In genomic region chrX:456146-456545, GRCh38 we compare ENCODE assay signal across 29 cellular contexts.
DNase-seq lines count a peak whose midpoint lies in the region; TF ChIP-seq lines count a peak whose summit lies in the region.
"Had no signal": no experiment of that assay in that cellular context is flagged by ENCODE, and none has a peak within 500 bp of the region (broad histone marks: within the 10 kb centered on the region; RNA-seq: fewer than 3 reads in every experiment).

No MANE protein-coding gene starts in this region.

- DNase-seq in HEK293T (ENCODE audit: extremely low spot score) (no peak), H7 (no peak)
- DNase-seq in activated CD4-positive, alpha-beta T cell treated with anti-CD3 and anti-CD28 coated beads for 4 hours, result no peak
- DNase-seq: 8988T; ACHN; AML-193; BE2C; C1 segment of cervical spinal cord; Caco-2; Calu3; CD4-positive, alpha-beta memory T cell; CD4-positive, alpha-beta T cell; CD4-positive, CD25-positive, alpha-beta regulatory T cell; CD8-positive, alpha-beta memory T cell; CD8-positive, alpha-beta T cell; COR-L47; DMS 273 treated with DMSO at 0.1 percent for 48 hours; DMS153; DMS53; DMS79; DMS79 treated with DMSO at 0.1 percent for 48 hours; DND-41; EL had no signal

- no peak for TF ChIP-seq CTCF in HEK293 (tag by site-specific recombination; IDR thresholded peaks at IDR 0.05)

- CTCF ChIA-PET in HEK293 (lab: Yijun Ruan, JAX), result no interaction called here
- CTCF ChIA-PET in HEK293T (lab: Yijun Ruan, JAX), result no interaction called here

- no peaks in the 10 kb centered on the region for H3K27me3 ChIP-seq in H7 (ENCODE audit: control insufficient read depth, insufficient read depth, low read length)
- H3K27me3 ChIP-seq: BE2C; BLaER1; BLaER1 treated with 17β-estradiol and CSF1 and Interleukin-3, amounts not matched to agents 10 nM and 100 nM had no signal

- H3K27ac ChIP-seq in HEK293 (ENCODE audit: extremely low read depth, low read depth, low read length), result no peak overlapping the region
- H3K27ac ChIP-seq: 22Rv1; A549; BLaER1; BLaER1 treated with 17β-estradiol and CSF1 and Interleukin-3, amounts not matched to agents 10 nM and 100 nM; C4-2B had no signal

- POLR2A ChIA-PET in HEK293 (lab: Yijun Ruan, JAX), result no interaction called here
- POLR2A ChIA-PET in HEK293T (lab: Yijun Ruan, JAX), result no interaction called here

- H3K4me3 ChIP-seq in HEK293 (ENCODE audit: low read depth, low read length) (no peak overlapping the region), H7 (ENCODE audit: insufficient read depth, low read depth, low read length) (no peak overlapping the region)
- H3K4me3 ChIP-seq: A549; BLaER1; BLaER1 treated with 17β-estradiol and CSF1 and Interleukin-3, amounts not matched to agents 10 nM and 100 nM had no signal

- no peaks in the 10 kb centered on the region for H3K9me3 ChIP-seq in HEK293 (ENCODE audit: control insufficient read depth, insufficient read depth, low read depth, low read length)
- H3K9me3 ChIP-seq: A549, BE2C had no signal

- no peaks in the 10 kb centered on the region for H3K4me1 ChIP-seq in HEK293 (ENCODE audit: control insufficient read depth, insufficient read depth, low read length)
- H3K4me1 ChIP-seq: A549, BE2C, BLaER1, Caco-2 had no signal

- no peaks in the 10 kb centered on the region for H3K36me3 ChIP-seq in HEK293 (ENCODE audit: control insufficient read depth in 2 of 2, insufficient read depth in 1 of 2, low read length in 2 of 2)
- H3K36me3 ChIP-seq in H7 (replicated peaks; ENCODE audit: control insufficient read depth, insufficient read depth, low read length), result no peaks in the 10 kb centered on the region
- H3K36me3 ChIP-seq: BE2C; BLaER1; BLaER1 treated with 17β-estradiol and CSF1 and Interleukin-3, amounts not matched to agents 10 nM and 100 nM had no signal

TF ChIP-seq in HEK293, 187 proteins besides CTCF, POLR2A, EP300 and RAD21:
- TF ChIP-seq, protein P1, sequence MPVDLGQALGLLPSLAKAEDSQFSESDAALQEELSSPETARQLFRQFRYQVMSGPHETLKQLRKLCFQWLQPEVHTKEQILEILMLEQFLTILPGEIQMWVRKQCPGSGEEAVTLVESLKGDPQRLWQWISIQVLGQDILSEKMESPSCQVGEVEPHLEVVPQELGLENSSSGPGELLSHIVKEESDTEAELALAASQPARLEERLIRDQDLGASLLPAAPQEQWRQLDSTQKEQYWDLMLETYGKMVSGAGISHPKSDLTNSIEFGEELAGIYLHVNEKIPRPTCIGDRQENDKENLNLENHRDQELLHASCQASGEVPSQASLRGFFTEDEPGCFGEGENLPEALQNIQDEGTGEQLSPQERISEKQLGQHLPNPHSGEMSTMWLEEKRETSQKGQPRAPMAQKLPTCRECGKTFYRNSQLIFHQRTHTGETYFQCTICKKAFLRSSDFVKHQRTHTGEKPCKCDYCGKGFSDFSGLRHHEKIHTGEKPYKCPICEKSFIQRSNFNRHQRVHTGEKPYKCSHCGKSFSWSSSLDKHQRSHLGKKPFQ (tag by site-specific recombination; IDR thresholded peaks at IDR 0.05), result no peak
- TF ChIP-seq ZBTB17 (tag by site-specific recombination; IDR thresholded peaks at IDR 0.05) (peak; percentile 62), PRDM1 (tag by site-specific recombination; IDR thresholded peaks at IDR 0.05) (no peak), ZNF560 (tag by site-specific recombination; IDR thresholded peaks at IDR 0.05; ENCODE audit: borderline replicate concordance) (no peak)

TF ChIP-seq in HEK293T, 16 proteins besides CTCF, POLR2A, EP300 and RAD21:
- TF ChIP-seq BHLHE40 (IDR thresholded peaks at IDR 0.05; ENCODE audit: borderline replicate concordance) (no peak), FOXM1 (IDR thresholded peaks at IDR 0.05; ENCODE audit: borderline replicate concordance) (no peak), CTBP1 (IDR thresholded peaks at IDR 0.05; ENCODE audit: borderline replicate concordance) (peak; percentile 92), TARDBP (IDR thresholded peaks at IDR 0.05) (no peak), FOXK2 (IDR thresholded peaks at IDR 0.05) (no peak), SP1 (IDR thresholded peaks at IDR 0.05) (no peak), SUZ12 (IDR thresholded peaks at IDR 0.05) (no peak), FOXA1 (IDR thresholded peaks at IDR 0.05) (no peak), ZNF384 (IDR thresholded peaks at IDR 0.05) (no peak), ARNT (IDR thresholded peaks at IDR 0.05) (no peak), LEF1 (IDR thresholded peaks at IDR 0.05; ENCODE audit: borderline replicate concordance) (no peak)
- TF ChIP-seq, protein P2, sequence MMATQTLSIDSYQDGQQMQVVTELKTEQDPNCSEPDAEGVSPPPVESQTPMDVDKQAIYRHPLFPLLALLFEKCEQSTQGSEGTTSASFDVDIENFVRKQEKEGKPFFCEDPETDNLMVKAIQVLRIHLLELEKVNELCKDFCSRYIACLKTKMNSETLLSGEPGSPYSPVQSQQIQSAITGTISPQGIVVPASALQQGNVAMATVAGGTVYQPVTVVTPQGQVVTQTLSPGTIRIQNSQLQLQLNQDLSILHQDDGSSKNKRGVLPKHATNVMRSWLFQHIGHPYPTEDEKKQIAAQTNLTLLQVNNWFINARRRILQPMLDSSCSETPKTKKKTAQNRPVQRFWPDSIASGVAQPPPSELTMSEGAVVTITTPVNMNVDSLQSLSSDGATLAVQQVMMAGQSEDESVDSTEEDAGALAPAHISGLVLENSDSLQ (IDR thresholded peaks at IDR 0.05), result peak; percentile 88
